In genomic region chr9:89368550-89368949, GRCh38 we compare ENCODE assay signal across 23 cellular contexts. TPM values are rescaled to one million over a fixed set of nuclear protein-coding genes. Genes with fewer than 3 reads are reported as not detected.
"Had no signal": no experiment of that assay in that cellular context is flagged by ENCODE, and none has a peak within 500 bp of the region (broad histone marks: within the 10 kb centered on the region; RNA-seq: fewer than 3 reads in every experiment).

No MANE protein-coding gene starts in this region.

- H2AFZ ChIP-seq: neural progenitor cell had no signal

- H3K27me3 Mint-ChIP-seq: activated CD8-positive, alpha-beta memory T cell treated with anti-CD3 and anti-CD28 coated beads, Interleukin-2, amount 10 ng/mL, durations not matched to agents 7 days and 5 days; central memory CD8-positive, alpha-beta T cell; T-cell had no signal

- FAIRE-seq: endothelial cell of umbilical vein, pancreas, small intestine had no signal

- H3K27ac Mint-ChIP-seq: activated CD8-positive, alpha-beta memory T cell treated with anti-CD3 and anti-CD28 coated beads, Interleukin-2, amount 10 ng/mL, durations not matched to agents 7 days and 5 days; stimulated activated effector memory CD8-positive, alpha-beta T cell treated with anti-CD3 and anti-CD28 coated beads, Interleukin-12 subunit alpha, Interleukin-12 subunit beta, amount 100 ng/mL, for 72 hours had no signal

- H3K4me3 Mint-ChIP-seq: activated CD8-positive, alpha-beta memory T cell treated with anti-CD3 and anti-CD28 coated beads, Interleukin-2, amount 10 ng/mL, durations not matched to agents 7 days and 5 days; central memory CD8-positive, alpha-beta T cell; neural progenitor cell; stimulated activated effector memory CD8-positive, alpha-beta T cell treated with anti-CD3 and anti-CD28 coated beads, Interleukin-12 subunit alpha, Interleukin-12 subunit beta, amount 100 ng/mL, for 72 hours; T-cell had no signal

- H3K4me2 ChIP-seq: neural progenitor cell had no signal

- DNase-seq: activated CD4-positive, alpha-beta T cell treated with anti-CD3 and anti-CD28 coated beads, Interleukin-2, amount 50 U/mL, for 4 hours; activated CD4-positive, CD25-positive, alpha-beta regulatory T cell; activated CD8-positive, alpha-beta memory T cell treated with anti-CD3 and anti-CD28 coated beads, Interleukin-2, amount 10 ng/mL, durations not matched to agents 7 days and 5 days; effector CD8-positive, alpha-beta T cell; kidney glomerular epithelial cell; right lobe of liver; SIG-M5; small intestine; stimulated activated CD4-positive, alpha-beta T cell treated with anti-CD3 and anti-CD28 coated beads, Interleukin-4, amount 100 ng/mL, for 24 hours; T-cell; T-helper 9 cell had no signal

- H3K27ac ChIP-seq: ascending aorta, esophagus muscularis mucosa, gastroesophageal sphincter, heart left ventricle, neural progenitor cell, pancreas, right lobe of liver, thoracic aorta had no signal

- H3K9me3 ChIP-seq: ascending aorta, esophagus muscularis mucosa, gastroesophageal sphincter, heart left ventricle, pancreas, right lobe of liver, thoracic aorta had no signal

- ATAC-seq: activated CD8-positive, alpha-beta memory T cell treated with anti-CD3 and anti-CD28 coated beads, Interleukin-2, amount 10 ng/mL, durations not matched to agents 7 days and 5 days; gastroesophageal sphincter; heart left ventricle; left ventricle myocardium superior; pancreas; right lobe of liver; SK-N-SH treated with all-trans-retinoic acid at 6 μM for 48 hours; stimulated activated effector memory CD8-positive, alpha-beta T cell treated with anti-CD3 and anti-CD28 coated beads, Interleukin-12 subunit alpha, Interleukin-12 subunit beta, amount 100 ng/mL, for 72 hours; T-cell had no signal

- H3K9me3 Mint-ChIP-seq: central memory CD8-positive, alpha-beta T cell; neural progenitor cell; stimulated activated effector memory CD8-positive, alpha-beta T cell treated with anti-CD3 and anti-CD28 coated beads, Interleukin-12 subunit alpha, Interleukin-12 subunit beta, amount 100 ng/mL, for 72 hours; T-cell had no signal

- H3K36me3 ChIP-seq: esophagus muscularis mucosa, neural progenitor cell, pancreas, right lobe of liver, thoracic aorta had no signal

- H3K9ac ChIP-seq: neural progenitor cell had no signal

- H3K4me1 Mint-ChIP-seq: neural progenitor cell had no signal

- H3K4me1 ChIP-seq: ascending aorta, esophagus muscularis mucosa, gastroesophageal sphincter, heart left ventricle, neural progenitor cell, pancreas, right lobe of liver had no signal

- H3K27me3 ChIP-seq: ascending aorta, esophagus muscularis mucosa, gastroesophageal sphincter, heart left ventricle, neural progenitor cell, pancreas, right lobe of liver had no signal

- H3K36me3 Mint-ChIP-seq: activated CD8-positive, alpha-beta memory T cell treated with anti-CD3 and anti-CD28 coated beads, Interleukin-2, amount 10 ng/mL, durations not matched to agents 7 days and 5 days had no signal

- H3K4me3 ChIP-seq: ascending aorta, esophagus muscularis mucosa, gastroesophageal sphincter, heart left ventricle, neural progenitor cell, pancreas, right lobe of liver, thoracic aorta had no signal

RNA-seq across cellular contexts. Expression of gene CKS2, which starts 57.6 kb away (rescaled TPM):
- total RNA-seq: ascending aorta had no signal
